Comparison of ENCODE assay signal across 25 cellular contexts in genomic region chr9:135116371-135116770, GRCh38. TPM values are rescaled to one million over a fixed set of nuclear protein-coding genes. Genes with fewer than 3 reads are reported as not detected.
"Had no signal": no experiment of that assay in that cellular context is flagged by ENCODE, and none has a peak within 500 bp of the region (broad histone marks: within the 10 kb centered on the region; RNA-seq: fewer than 3 reads in every experiment).

No MANE protein-coding gene starts in this region.

- H3K4me1 Mint-ChIP-seq: memory B cell; naive B cell; stimulated activated memory B cell treated with anti-CD40 and anti-IgM and Interleukin-4, amounts not matched to agents 10 μg/mL and 1 μg/mL and 100 μg/mL, for 72 hours had no signal

- H3K9me3 Mint-ChIP-seq: effector memory CD8-positive, alpha-beta T cell; memory B cell; natural killer cell treated with Interleukin-12 subunit alpha and Interleukin-12 subunit beta and Interleukin-15 and Interleukin-18, amount 100 ng/mL, for 72 hours; neural crest cell; stimulated activated memory B cell treated with anti-CD40 and anti-IgM and Interleukin-4, amounts not matched to agents 10 μg/mL and 1 μg/mL and 100 μg/mL, for 72 hours had no signal

- H3K4me3 ChIP-seq: coronary artery, heart left ventricle, hepatocyte, lung, mucosa of descending colon, prostate gland, sigmoid colon, spleen, thoracic aorta, transverse colon, upper lobe of right lung, uterus had no signal

- H3K27ac ChIP-seq: heart left ventricle, hepatocyte, prostate gland, spleen, thoracic aorta, transverse colon, upper lobe of right lung, uterus had no signal

- H3K9me3 ChIP-seq: heart left ventricle, mucosa of descending colon, prostate gland, sigmoid colon, spleen, thoracic aorta, transverse colon, upper lobe of right lung, uterus had no signal

- H3K27me3 Mint-ChIP-seq: natural killer cell treated with Interleukin-12 subunit alpha and Interleukin-12 subunit beta and Interleukin-15 and Interleukin-18, amount 100 ng/mL, for 72 hours had no signal

- DNase-seq: dermis blood vessel endothelial cell; effector memory CD8-positive, alpha-beta T cell; heart left ventricle; kidney; mucosa of descending colon; naive B cell; sigmoid colon; spleen; stimulated activated CD4-positive, alpha-beta T cell treated with anti-CD3 and anti-CD28 coated beads, Interleukin-4, amount 100 ng/mL, for 4 hours; stimulated activated naive CD8-positive, alpha-beta T cell treated with anti-CD3 and anti-CD28 coated beads, Interleukin-15, Interleukin-2, amounts not matched to agents 100 U/mL and 50 U/mL, for 24 hours; substantia nigra; transverse colon; upper lobe of right lung; uterus had no signal

- H3K27ac Mint-ChIP-seq: effector memory CD8-positive, alpha-beta T cell; memory B cell; naive B cell; natural killer cell treated with Interleukin-12 subunit alpha and Interleukin-12 subunit beta and Interleukin-15 and Interleukin-18, amount 100 ng/mL, for 72 hours; stimulated activated memory B cell treated with anti-CD40 and anti-IgM and Interleukin-4, amounts not matched to agents 10 μg/mL and 1 μg/mL and 100 μg/mL, for 72 hours had no signal

- H3K27me3 ChIP-seq: hepatocyte, sigmoid colon, transverse colon, upper lobe of right lung, uterus had no signal

- H3K4me3 Mint-ChIP-seq: effector memory CD8-positive, alpha-beta T cell; memory B cell; naive B cell; natural killer cell treated with Interleukin-12 subunit alpha and Interleukin-12 subunit beta and Interleukin-15 and Interleukin-18, amount 100 ng/mL, for 72 hours; neural crest cell; stimulated activated memory B cell treated with anti-CD40 and anti-IgM and Interleukin-4, amounts not matched to agents 10 μg/mL and 1 μg/mL and 100 μg/mL, for 72 hours had no signal

- H3K4me2 ChIP-seq: hepatocyte had no signal

- H3K36me3 Mint-ChIP-seq: memory B cell; natural killer cell treated with Interleukin-12 subunit alpha and Interleukin-12 subunit beta and Interleukin-15 and Interleukin-18, amount 100 ng/mL, for 72 hours; stimulated activated memory B cell treated with anti-CD40 and anti-IgM and Interleukin-4, amounts not matched to agents 10 μg/mL and 1 μg/mL and 100 μg/mL, for 72 hours had no signal

- H3K4me1 ChIP-seq: heart left ventricle, prostate gland, sigmoid colon, spleen, transverse colon, upper lobe of right lung, uterus had no signal

- H2AFZ ChIP-seq: hepatocyte had no signal

- ATAC-seq: effector memory CD8-positive, alpha-beta T cell; heart left ventricle; left lobe of liver; mucosa of descending colon; natural killer cell treated with Interleukin-12 subunit alpha and Interleukin-12 subunit beta and Interleukin-15 and Interleukin-18, amount 100 ng/mL, for 72 hours; right cardiac atrium; stimulated activated memory B cell treated with anti-CD40 and anti-IgM and Interleukin-4, amounts not matched to agents 10 μg/mL and 1 μg/mL and 100 μg/mL, for 72 hours; upper lobe of right lung had no signal

- H3K36me3 ChIP-seq: prostate gland, thoracic aorta, transverse colon, upper lobe of right lung, uterus had no signal

- H3K79me2 ChIP-seq: hepatocyte had no signal

RNA-seq across cellular contexts. Expression of gene OLFM1, which starts 28.9 kb away (rescaled TPM):
- total RNA-seq: natural killer cell treated with Interleukin-12 subunit alpha and Interleukin-12 subunit beta and Interleukin-15 and Interleukin-18, amount 100 ng/mL, for 72 hours had no signal
